ENCODE assay signal across 1 cellular context in genomic region chr9:78286946-78287388, GRCh38.
TF ChIP-seq lines count a peak whose summit lies in the region.

No MANE protein-coding gene starts in this region.

TF ChIP-seq in HepG2, 621 proteins besides CTCF, POLR2A, EP300 and RAD21 (continued from another document and continues in another):
- no peak for TF ChIP-seq HMGA1 (CRISPR knock-in tag; conservative IDR thresholded peaks at IDR 0.05)
- TF ChIP-seq ZNF569 (CRISPR knock-in tag; IDR thresholded peaks at IDR 0.05; ENCODE audit: borderline replicate concordance) = no peak
- TF ChIP-seq ZNF598 (CRISPR knock-in tag; IDR thresholded peaks at IDR 0.05; ENCODE audit: borderline replicate concordance) = no peak
- TF ChIP-seq ATF2 (CRISPR knock-in tag; IDR thresholded peaks at IDR 0.05) = peak; percentile 75
- no peak for TF ChIP-seq PHF20 (CRISPR knock-in tag; IDR thresholded peaks at IDR 0.05)
- no peak for TF ChIP-seq ZNF253 (CRISPR knock-in tag; IDR thresholded peaks at IDR 0.05; ENCODE audit: borderline replicate concordance)
- TF ChIP-seq MATR3 (CRISPR knock-in tag; IDR thresholded peaks at IDR 0.05) = no peak
- TF ChIP-seq SIN3B (IDR thresholded peaks at IDR 0.05; ENCODE audit: low read length) = no peak
- TF ChIP-seq ZNF143 (CRISPR knock-in tag; IDR thresholded peaks at IDR 0.05) = no peak
- 0 out of 2 replicates have a peak, but pooled peaks have one; percentile 30 for TF ChIP-seq MED13 (CRISPR knock-in tag; IDR thresholded peaks at IDR 0.05)
- no peak for TF ChIP-seq ZNF333 (CRISPR knock-in tag; IDR thresholded peaks at IDR 0.05; ENCODE audit: borderline replicate concordance)
- peak; percentile 70; the same call in 1 of the 2 replicates for TF ChIP-seq HDAC1 (CRISPR knock-in tag; IDR thresholded peaks at IDR 0.05)
- TF ChIP-seq NCOA5 (CRISPR knock-in tag; IDR thresholded peaks at IDR 0.05) = no peak
- peak; percentile 87 for TF ChIP-seq ZGPAT (CRISPR knock-in tag; IDR thresholded peaks at IDR 0.05)
- TF ChIP-seq TFE3 (CRISPR knock-in tag; IDR thresholded peaks at IDR 0.05) = peak; percentile 82; the same call in 1 of the 2 replicates
- TF ChIP-seq ZNF138 (CRISPR knock-in tag; IDR thresholded peaks at IDR 0.05; ENCODE audit: low read depth) = 0 out of 2 replicates have a peak, but pooled peaks have one; percentile 27
- no peak for TF ChIP-seq ZSCAN5A (CRISPR knock-in tag; IDR thresholded peaks at IDR 0.05; ENCODE audit: borderline replicate concordance)
- peak; percentile 88 for TF ChIP-seq POGZ (CRISPR knock-in tag; IDR thresholded peaks at IDR 0.05)
- TF ChIP-seq GATA4 (IDR thresholded peaks at IDR 0.05; ENCODE audit: borderline replicate concordance, low read depth) = no peak
- no peak for TF ChIP-seq ATF6 (CRISPR knock-in tag; conservative IDR thresholded peaks at IDR 0.05)
- TF ChIP-seq NKX3-1 (CRISPR knock-in tag; IDR thresholded peaks at IDR 0.05) = no peak
- peak; percentile 62; the same call in 1 of the 2 replicates for TF ChIP-seq ZNF350 (CRISPR knock-in tag; IDR thresholded peaks at IDR 0.05; ENCODE audit: borderline replicate concordance, low read depth)
- no peak for TF ChIP-seq ZNF142 (CRISPR knock-in tag; IDR thresholded peaks at IDR 0.05)
- no peak for TF ChIP-seq ZNF513 (CRISPR knock-in tag; conservative IDR thresholded peaks at IDR 0.05)
- no peak for TF ChIP-seq AGO1 (IDR thresholded peaks at IDR 0.05; ENCODE audit: low read depth, low read length, poor library complexity, severe bottlenecking)
- TF ChIP-seq ZNF784 (CRISPR knock-in tag; IDR thresholded peaks at IDR 0.05; ENCODE audit: borderline replicate concordance) = no peak
- no peak for TF ChIP-seq ZNF280B (CRISPR knock-in tag; IDR thresholded peaks at IDR 0.05; ENCODE audit: borderline replicate concordance)
- TF ChIP-seq HOXA3 (CRISPR knock-in tag; IDR thresholded peaks at IDR 0.05) = peak; percentile 81
- no peak for TF ChIP-seq ZNF75D (CRISPR knock-in tag; IDR thresholded peaks at IDR 0.05; ENCODE audit: borderline replicate concordance)
- TF ChIP-seq SP2 (CRISPR knock-in tag; IDR thresholded peaks at IDR 0.05) = no peak
- no peak for TF ChIP-seq SMAD1 (CRISPR knock-in tag; IDR thresholded peaks at IDR 0.05; ENCODE audit: borderline replicate concordance, low read depth)
- peak; percentile 70; the same call in 1 of the 2 replicates for TF ChIP-seq KAT7 (CRISPR knock-in tag; IDR thresholded peaks at IDR 0.05; ENCODE audit: borderline replicate concordance)
- no peak for TF ChIP-seq FLYWCH1 (CRISPR knock-in tag; IDR thresholded peaks at IDR 0.05)
- no peak for TF ChIP-seq CENPX (CRISPR knock-in tag; IDR thresholded peaks at IDR 0.05)
- no peak for TF ChIP-seq KLF15 (CRISPR knock-in tag; IDR thresholded peaks at IDR 0.05; ENCODE audit: borderline replicate concordance)
- no peak for TF ChIP-seq ZIK1 (CRISPR knock-in tag; IDR thresholded peaks at IDR 0.05; ENCODE audit: borderline replicate concordance, low read depth)
- no peak for TF ChIP-seq CSRNP2 (CRISPR knock-in tag; conservative IDR thresholded peaks at IDR 0.05; ENCODE audit: low read depth)
- no peak for TF ChIP-seq SRSF9 (IDR thresholded peaks at IDR 0.05; ENCODE audit: borderline replicate concordance, insufficient read depth, low read depth, low read length, poor library complexity, severe bottlenecking)
- no peak for TF ChIP-seq STAG1 (CRISPR knock-in tag; IDR thresholded peaks at IDR 0.05)
- TF ChIP-seq MBNL3 (CRISPR knock-in tag; conservative IDR thresholded peaks at IDR 0.05) = no peak
- no peak for TF ChIP-seq RORA (CRISPR knock-in tag; IDR thresholded peaks at IDR 0.05)
